Comparison of ENCODE assay signal across 27 cellular contexts in the genomic region with DNA sequence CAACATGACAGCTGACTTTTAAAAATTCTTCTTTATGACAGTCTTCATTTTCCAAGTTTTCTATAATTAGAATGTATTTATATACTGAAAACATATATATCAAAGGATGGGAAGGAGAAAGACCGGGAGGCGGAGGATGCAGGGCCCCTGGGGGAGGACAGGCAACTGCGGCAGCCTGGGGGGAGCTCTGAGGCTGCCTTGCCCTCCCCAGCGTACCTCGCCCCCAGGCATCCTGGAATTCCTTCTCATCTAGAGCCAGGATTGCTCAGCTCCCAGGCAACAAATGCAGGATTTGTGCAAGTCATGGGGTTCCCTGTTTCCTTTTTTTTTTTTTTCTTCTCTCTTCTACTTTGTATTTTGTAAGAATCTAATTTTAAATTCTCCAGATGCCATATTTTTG.
"Had no signal": no experiment of that assay in that cellular context is flagged by ENCODE, and none has a peak within 500 bp of the region (broad histone marks: within the 10 kb centered on the region; RNA-seq: fewer than 3 reads in every experiment).

No MANE protein-coding gene starts in this region.

- H3K27me3 ChIP-seq: colonic mucosa, gastrocnemius medialis, heart left ventricle, hepatocyte, neural progenitor cell, right atrium auricular region, sigmoid colon, tibial nerve, upper lobe of left lung had no signal

- H3K4me1 Mint-ChIP-seq: mesothelial cell of epicardium; naive B cell; stimulated activated effector memory CD8-positive, alpha-beta T cell treated with anti-CD3 and anti-CD28 coated beads, Interleukin-12 subunit alpha, Interleukin-12 subunit beta, amount 100 ng/mL, for 72 hours had no signal

- H3K9me3 Mint-ChIP-seq: dendritic cell treated with granulocyte-macrophage colony-stimulating factor and Interleukin-4, amounts not matched to agents 40 ng/mL and 50 ng/mL, for 4 days; effector memory CD8-positive, alpha-beta T cell; mesothelial cell of epicardium had no signal

- H3K9me3 ChIP-seq: colonic mucosa, esophagus squamous epithelium, gastrocnemius medialis, heart left ventricle, mucosa of descending colon, right atrium auricular region, sigmoid colon, stomach, thoracic aorta, tibial nerve, upper lobe of left lung had no signal

- H3K4me3 ChIP-seq: colonic mucosa, esophagus squamous epithelium, gastrocnemius medialis, heart left ventricle, hepatocyte, left lung, mucosa of descending colon, neural progenitor cell, right atrium auricular region, sigmoid colon, stomach, thoracic aorta, tibial nerve, upper lobe of left lung had no signal

- DNase-seq: effector memory CD8-positive, alpha-beta T cell; erythroblast; esophagus squamous epithelium; left lung; mesenchymal stem cell; naive B cell; sigmoid colon; stimulated activated CD4-positive, alpha-beta T cell treated with anti-CD3 and anti-CD28 coated beads, Interleukin-2, amount 100 ng/mL, for 24 hours; stimulated activated CD4-positive, alpha-beta T cell treated with anti-CD3 and anti-CD28 coated beads, Interleukin-4, amount 100 ng/mL, for 24 hours; stimulated activated naive CD4-positive, alpha-beta T cell treated with Interleukin-2 at 50 U/mL for 16 hours; stomach had no signal

- H3K36me3 Mint-ChIP-seq: mesothelial cell of epicardium; naive B cell; stimulated activated effector memory CD8-positive, alpha-beta T cell treated with anti-CD3 and anti-CD28 coated beads, Interleukin-12 subunit alpha, Interleukin-12 subunit beta, amount 100 ng/mL, for 72 hours had no signal

- H2AFZ ChIP-seq: hepatocyte, neural progenitor cell, parathyroid adenoma had no signal

- H3K9ac ChIP-seq: neural progenitor cell, parathyroid adenoma had no signal

- H3K36me3 ChIP-seq: colonic mucosa, esophagus squamous epithelium, gastrocnemius medialis, heart left ventricle, left lung, neural progenitor cell, right atrium auricular region, sigmoid colon, stomach, thoracic aorta, tibial nerve, upper lobe of left lung had no signal

- H3K79me2 ChIP-seq: hepatocyte, parathyroid adenoma had no signal

- H3K4me1 ChIP-seq: colonic mucosa, esophagus squamous epithelium, gastrocnemius medialis, left lung, parathyroid adenoma, upper lobe of left lung had no signal

- H3K27ac ChIP-seq: colonic mucosa, esophagus squamous epithelium, gastrocnemius medialis, heart left ventricle, hepatocyte, left lung, neural progenitor cell, parathyroid adenoma, right atrium auricular region, sigmoid colon, stomach, thoracic aorta, tibial nerve, upper lobe of left lung had no signal

- H3K4me3 Mint-ChIP-seq: dendritic cell treated with granulocyte-macrophage colony-stimulating factor and Interleukin-4, amounts not matched to agents 40 ng/mL and 50 ng/mL, for 4 days; effector memory CD8-positive, alpha-beta T cell; mesothelial cell of epicardium; naive B cell; nephron; neural progenitor cell; stimulated activated effector memory CD8-positive, alpha-beta T cell treated with anti-CD3 and anti-CD28 coated beads, Interleukin-12 subunit alpha, Interleukin-12 subunit beta, amount 100 ng/mL, for 72 hours had no signal

- H3K4me2 ChIP-seq: hepatocyte, neural progenitor cell had no signal

- ATAC-seq: effector memory CD8-positive, alpha-beta T cell; gastrocnemius medialis; left lung; mucosa of descending colon; stimulated activated effector memory CD8-positive, alpha-beta T cell treated with anti-CD3 and anti-CD28 coated beads, Interleukin-12 subunit alpha, Interleukin-12 subunit beta, amount 100 ng/mL, for 72 hours had no signal

- H3K27ac Mint-ChIP-seq: dendritic cell treated with granulocyte-macrophage colony-stimulating factor and Interleukin-4, amounts not matched to agents 40 ng/mL and 50 ng/mL, for 4 days; effector memory CD8-positive, alpha-beta T cell; mesothelial cell of epicardium; naive B cell; progenitor cell of endocrine pancreas; stimulated activated effector memory CD8-positive, alpha-beta T cell treated with anti-CD3 and anti-CD28 coated beads, Interleukin-12 subunit alpha, Interleukin-12 subunit beta, amount 100 ng/mL, for 72 hours had no signal
